Comparison of ENCODE assay signal across 9 cellular contexts in genomic region chr17:55577687-55578086, GRCh38.
A peak's percentile ranks its signal among the peaks of the same experiment; 100 is the strongest.
DNase-seq lines count a peak whose midpoint lies in the region; ATAC-seq, FAIRE-seq and TF ChIP-seq lines count a peak whose summit lies in the region.
"Had no signal": no experiment of that assay in that cellular context is flagged by ENCODE, and none has a peak within 500 bp of the region (broad histone marks: within the 10 kb centered on the region; RNA-seq: fewer than 3 reads in every experiment).

No MANE protein-coding gene starts in this region.

- H3K4me1 ChIP-seq in DND-41 (ENCODE audit: insufficient read depth, low read length) = peaks cover 19% of the 10 kb centered on the region
- H3K4me1 ChIP-seq in IMR-90 (ENCODE audit: control insufficient read depth, insufficient read depth, low read length) = peaks cover 11% of the 10 kb centered on the region
- H3K4me1 ChIP-seq in GM12878 (ENCODE audit: control insufficient read depth, insufficient read depth, low read length) = peaks cover 23% of the 10 kb centered on the region
- H3K4me1 ChIP-seq in psoas muscle = no peaks in the 10 kb centered on the region
- H3K4me1 ChIP-seq: pancreas had no signal

- H3K27ac Mint-ChIP-seq in progenitor cell of endocrine pancreas = no peak overlapping the region

- H4K5ac ChIP-seq in IMR-90 (ENCODE audit: low read depth, low read length) = no peak overlapping the region

- H2AFZ ChIP-seq in DND-41 (ENCODE audit: low read depth, low read length) (no peak overlapping the region), IMR-90 (replicated peaks; ENCODE audit: low read length, poor library complexity) (peak overlapping the region; percentile 86), GM12878 (ENCODE audit: control insufficient read depth, low read depth, low read length) (no peak overlapping the region)

- H3K4me2 ChIP-seq in DND-41 (ENCODE audit: insufficient read depth, low read length) (no peak overlapping the region), IMR-90 (ENCODE audit: low read depth, low read length) (peak overlapping the region; percentile 92; the same call in 1 of the 2 replicates), GM12878 (ENCODE audit: control insufficient read depth, insufficient read depth) (peak overlapping the region; percentile 96)

- intact Hi-C loops in IMR-90 (cut with micrococcal nuclease) = no loop called here
- intact Hi-C loops in GM12878 (cut with micrococcal nuclease; ENCODE audit: unreplicated experiment) = no loop called here
- intact Hi-C loops in psoas muscle (cut with DNase I) = no loop called here

- H3K36me3 ChIP-seq in DND-41 (ENCODE audit: insufficient read depth, low read length) (no peaks in the 10 kb centered on the region), IMR-90 (ENCODE audit: control insufficient read depth, insufficient read depth, low read length) (no peaks in the 10 kb centered on the region), GM12878 (ENCODE audit: control insufficient read depth in 2 of 2, insufficient read depth in 2 of 2, low read length in 1 of 2) (no peaks in the 10 kb centered on the region), psoas muscle (ENCODE audit: insufficient read depth in 1 of 2, low read depth in 1 of 2) (no peaks in the 10 kb centered on the region)
- H3K36me3 ChIP-seq: pancreas had no signal

- H3K9me1 ChIP-seq in IMR-90 (ENCODE audit: insufficient read depth, low read length) = no peaks in the 10 kb centered on the region

- peak overlapping the region; percentile 98 for H2BK120ac ChIP-seq in IMR-90 (ENCODE audit: low read depth, low read length)

- no peaks in the 10 kb centered on the region for H3K79me1 ChIP-seq in IMR-90 (ENCODE audit: low read depth in 1 of 2, low read length in 2 of 2)

- RAD21 ChIA-PET in GM12878 (lab: Charles Lee; ENCODE audit: unreplicated experiment) = no interaction called here

- H3K4me3 ChIP-seq in DND-41 (ENCODE audit: low read depth in 1 of 2, low read length in 2 of 2) (no peak overlapping the region), IMR-90 (ENCODE audit: insufficient read depth, low read depth, low read length) (no peak overlapping the region), GM12878 (peak overlapping the region; percentile 68; the same call in 1 of the 2 replicates), psoas muscle (peak overlapping the region; percentile 49)

- DNase-seq in DND-41 (peak; percentile 74), IMR-90 (peak; percentile 19), GM12878 (ENCODE audit: low read depth, low spot score) (no peak), psoas muscle (peak in 1 of 2 donors; percentile 52), progenitor cell of endocrine pancreas (ENCODE audit: low spot score, unreplicated experiment) (no peak), ACHN (no peak), 8988T (no peak)

- peak overlapping the region; percentile 60 for H2BK20ac ChIP-seq in IMR-90 (ENCODE audit: low read depth, low read length)

- dilution Hi-C loops in IMR-90 (cut with HindIII; ENCODE audit: low sequenced_read_pairs, unreplicated experiment) = no loop called here

- no peak for TF ChIP-seq EP300 in GM12878 (IDR thresholded peaks at IDR 0.05; ENCODE audit: borderline replicate concordance in 1 of 2, control insufficient read depth in 1 of 2, low read depth in 2 of 2, low read length in 2 of 2)

- no peaks in the 10 kb centered on the region for H3K9me3 Mint-ChIP-seq in progenitor cell of endocrine pancreas (ENCODE audit: low read depth)

- no peaks in the 10 kb centered on the region for H3K4me1 Mint-ChIP-seq in progenitor cell of endocrine pancreas (ENCODE audit: low read depth)

- H3K36me3 Mint-ChIP-seq in progenitor cell of endocrine pancreas (ENCODE audit: insufficient read depth) = no peaks in the 10 kb centered on the region

- H3K27me3 Mint-ChIP-seq in progenitor cell of endocrine pancreas = no peaks in the 10 kb centered on the region

- peak overlapping the region; percentile 29; the same call in 1 of the 2 replicates for H3K14ac ChIP-seq in IMR-90 (replicated peaks; ENCODE audit: low read depth, low read length)

- FAIRE-seq in GM12878 (lab: Jason Lieb, UNC) = peak; percentile 13
- FAIRE-seq: pancreas had no signal

- no peak for TF ChIP-seq RAD21 in IMR-90 (IDR thresholded peaks at IDR 0.05; ENCODE audit: low read length)
- no peak for TF ChIP-seq RAD21 in GM12878 (IDR thresholded peaks at IDR 0.05; ENCODE audit: insufficient read depth, low read depth, low read length)

- SMC1A ChIA-PET in GM12878 (lab: Charles Lee; ENCODE audit: uncharacterized antibody, unreplicated experiment) = interaction anchor here (1.0 to 1.1 kb wide), 2 partner anchors 13 to 15 kb away, joined by 3 read pairs; no protein-coding TSS in a partner anchor

- TF ChIP-seq CTCF in DND-41 (IDR thresholded peaks at IDR 0.05; ENCODE audit: borderline replicate concordance, extremely low read depth, low read length, poor library complexity, severe bottlenecking) (no peak), IMR-90 (conservative IDR thresholded peaks at IDR 0.05; ENCODE audit: low read depth, low read length) (no peak), GM12878 (IDR thresholded peaks at IDR 0.05 in 2 of 3, conservative IDR thresholded peaks at IDR 0.05 in 1 of 3; ENCODE audit: control insufficient read depth in 2 of 3, extremely low read depth in 1 of 3, insufficient read depth in 1 of 3, low read depth in 3 of 3, low read length in 3 of 3) (no peak), psoas muscle (IDR thresholded peaks at IDR 0.05) (no peak), progenitor cell of endocrine pancreas (IDR thresholded peaks at IDR 0.05; ENCODE audit: unreplicated experiment) (no peak)

- H3K27me3 ChIP-seq in DND-41 (ENCODE audit: insufficient read depth, low read length, poor library complexity) (peaks cover 3% of the 10 kb centered on the region), IMR-90 (ENCODE audit: control insufficient read depth, insufficient read depth, low read length) (no peaks in the 10 kb centered on the region), GM12878 (replicated peaks in 1 of 2; ENCODE audit: control insufficient read depth in 2 of 2, insufficient read depth in 2 of 2, low read length in 1 of 2) (no peaks in the 10 kb centered on the region; a peak in 1 of 4 replicates), psoas muscle (ENCODE audit: insufficient read depth in 3 of 3, low read length in 2 of 3) (no peaks in the 10 kb centered on the region)
- H3K27me3 ChIP-seq: pancreas had no signal

- in situ Hi-C loops in IMR-90 (cut with MboI; ENCODE audit: low sequenced_read_pairs) (no loop called here), GM12878 (cut with MboI) (no loop called here), ACHN (cut with HindIII; ENCODE audit: low pct_ligation_motif_present, low pct_unique_long_range_greater_than_20kb, low sequenced_read_pairs) (no loop called here)

- peak overlapping the region; percentile 76 for H3K4ac ChIP-seq in IMR-90 (ENCODE audit: low read depth, low read length)

- H3K56ac ChIP-seq in IMR-90 (ENCODE audit: extremely low read depth, insufficient read depth, low read length) = no peak overlapping the region

- TF ChIP-seq POLR2A in IMR-90 (IDR thresholded peaks at IDR 0.05; ENCODE audit: low read depth, low read length) = no peak
- no peak for TF ChIP-seq POLR2A in GM12878 (IDR thresholded peaks at IDR 0.05; ENCODE audit: low read depth, low read length)

- H3K18ac ChIP-seq in IMR-90 (ENCODE audit: low read depth, low read length) = no peak overlapping the region

- no peak overlapping the region for H3K23ac ChIP-seq in IMR-90 (ENCODE audit: low read depth, low read length)

- peak overlapping the region; percentile 51; the same call in 1 of the 2 replicates for H4K91ac ChIP-seq in IMR-90 (ENCODE audit: insufficient read depth, low read depth, low read length)

- H3K4me3 Mint-ChIP-seq in progenitor cell of endocrine pancreas (ENCODE audit: low read depth) = no peak overlapping the region

- peak; percentile 96 for ATAC-seq in DND-41 (ENCODE audit: insufficient read depth, low read depth)
- peak; percentile 8; the same call in 1 of the 2 replicates for ATAC-seq in IMR-90 (ENCODE audit: low read depth)
- peak; percentile 60 for ATAC-seq in GM12878
- ATAC-seq in psoas muscle = peak in 3 of 4 donors; percentile 19 to 36 (median 35)
- ATAC-seq in GM19328 (IDR thresholded peaks at IDR 0.05; ENCODE audit: unreplicated experiment) = no peak

- BruUV-seq in IMR-90 (replicated peaks; lab: Mats Ljungman, UMichigan) (no TSS peak), GM12878 (replicated peaks; lab: Mats Ljungman, UMichigan) (no TSS peak)

- 86% methylated on average over 4 of the region's 14 CpGs; no CpG with 5 or more reads in 1 of the 2 experiments for WGBS in IMR-90 (ENCODE audit: extremely low coverage in 2 of 2, insufficient read length in 1 of 2), 2 experiments
- 16% methylated on average over 14 of the region's 14 CpGs for WGBS in GM12878 (ENCODE audit: insufficient coverage, insufficient replicate concordance, low lambda C conversion rate, missing lambda C conversion rate)
- 53 to 60% (median 54%) methylated on average over 14 of the region's 14 CpGs for WGBS in psoas muscle, 3 donors

- POLR2A ChIA-PET in IMR-90 (lab: Charles Lee; ENCODE audit: unreplicated experiment) = interaction anchor here (0.7 kb wide), 1 partner anchor 153 kb away, joined by 3 read pairs; no protein-coding TSS in a partner anchor
- POLR2A ChIA-PET in GM12878 (lab: Charles Lee) = no interaction called here

- H4K8ac ChIP-seq in IMR-90 (ENCODE audit: low read depth in 2 of 2, low read length in 2 of 2) = peak overlapping the region; percentile 88 to 98; a peak in 3 of 4 replicates

- peak overlapping the region; percentile 87 for H2AK5ac ChIP-seq in IMR-90 (ENCODE audit: low read depth, low read length)

- no peak overlapping the region for H3K9ac ChIP-seq in DND-41 (ENCODE audit: low read depth, low read length)
- no peak overlapping the region for H3K9ac ChIP-seq in IMR-90 (ENCODE audit: low read depth, low read length)
- H3K9ac ChIP-seq in GM12878 (ENCODE audit: control insufficient read depth, insufficient read depth, low read length) = no peak overlapping the region

- peak overlapping the region; percentile 91 for H2BK5ac ChIP-seq in IMR-90 (ENCODE audit: low read depth, low read length, poor library complexity, severe bottlenecking)

- H3K9me3 ChIP-seq in DND-41 (ENCODE audit: insufficient read depth, low read length, severe bottlenecking) (no peaks in the 10 kb centered on the region), IMR-90 (ENCODE audit: control insufficient read depth, insufficient read depth, low read length) (no peaks in the 10 kb centered on the region), GM12878 (replicated peaks; ENCODE audit: control insufficient read depth, insufficient read depth, low read length) (no peaks in the 10 kb centered on the region; the same call in 2 of the 3 replicates), psoas muscle (no peaks in the 10 kb centered on the region)
- H3K9me3 ChIP-seq: pancreas had no signal

- no peak overlapping the region for H2BK15ac ChIP-seq in IMR-90 (ENCODE audit: low read depth, low read length)

- CTCF ChIA-PET in IMR-90 (lab: Yijun Ruan, JAX) (interaction anchor here (0.6 to 1.0 kb wide), 2 partner anchors 24 to 30 kb away, joined by 3 read pairs; no protein-coding TSS in a partner anchor), GM12878 (lab: Yijun Ruan, JAX) (no interaction called here)

- H3K27ac ChIP-seq in DND-41 (ENCODE audit: low read length) = no peak overlapping the region
- peak overlapping the region; percentile 63 for H3K27ac ChIP-seq in IMR-90 (ENCODE audit: insufficient read depth, low read length)
- H3K27ac ChIP-seq in GM12878 (ENCODE audit: control insufficient read depth, insufficient read depth) = no peak overlapping the region; the same call in 1 of the 2 replicates
- H3K27ac ChIP-seq in psoas muscle = peak overlapping the region; percentile 69

- H4K20me1 ChIP-seq in DND-41 (ENCODE audit: insufficient read depth, low read length) (no peaks in the 10 kb centered on the region), IMR-90 (ENCODE audit: insufficient read depth, low read length) (no peaks in the 10 kb centered on the region), GM12878 (ENCODE audit: control insufficient read depth, insufficient read depth) (no peaks in the 10 kb centered on the region)

- no peak overlapping the region for H2AK9ac ChIP-seq in IMR-90 (replicated peaks; ENCODE audit: low read depth, low read length, poor library complexity)

- H3K79me2 ChIP-seq in DND-41 (ENCODE audit: insufficient read depth, low read length) (no peaks in the 10 kb centered on the region), GM12878 (ENCODE audit: control insufficient read depth, insufficient read depth, low read length) (no peaks in the 10 kb centered on the region)

Comparison
In these comparisons a context has a peak if more than half of its experiments do, and no peak if none do; other contexts are left out.
1. DNase-seq: peak in DND-41 (single experiment) and IMR-90 (single experiment); none in GM12878 (single experiment), progenitor cell of endocrine pancreas (single experiment), ACHN (single experiment) and 8988T (single experiment).
2. H3K27ac ChIP-seq: peak in IMR-90 (single experiment) and psoas muscle (single experiment); none in DND-41 (single experiment) and GM12878 (single experiment).
3. H3K4me3 ChIP-seq: peak in GM12878 (single experiment) and psoas muscle (single experiment); none in DND-41 (0 of 2) and IMR-90 (single experiment).